Comparison of ENCODE assay signal across 23 cellular contexts in the genomic region with DNA sequence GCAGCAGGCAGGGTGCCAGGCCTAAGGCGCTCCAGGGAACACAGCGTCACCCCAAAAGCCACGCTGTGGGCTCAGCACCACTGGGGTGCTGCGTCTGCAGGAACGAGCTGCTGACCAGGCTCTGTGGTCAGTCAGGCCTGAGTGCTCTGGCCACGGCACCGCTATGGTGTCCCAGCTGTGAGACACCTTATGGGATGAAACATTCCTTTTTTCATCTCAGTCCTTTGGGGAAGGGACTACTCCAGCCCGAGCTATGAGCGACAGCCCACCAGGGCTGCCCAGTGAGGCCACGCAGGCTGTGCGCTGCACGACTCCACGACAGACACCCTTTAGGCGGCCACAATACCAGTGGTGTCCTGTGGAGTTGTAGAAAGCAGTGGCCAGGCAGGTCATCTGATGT. TPM values are rescaled to one million over a fixed set of nuclear protein-coding genes. Genes with fewer than 3 reads are reported as not detected.
A peak's percentile ranks its signal among the peaks of the same experiment; 100 is the strongest.
DNase-seq lines count a peak whose midpoint lies in the region; ATAC-seq, FAIRE-seq and TF ChIP-seq lines count a peak whose summit lies in the region.
"Had no signal": no experiment of that assay in that cellular context is flagged by ENCODE, and none has a peak within 500 bp of the region (broad histone marks: within the 10 kb centered on the region; RNA-seq: fewer than 3 reads in every experiment).

No MANE protein-coding gene starts in this region.

- H3K4me3 Mint-ChIP-seq in natural killer cell treated with Interleukin-12 subunit alpha and Interleukin-12 subunit beta and Interleukin-15 and Interleukin-18, amount 100 ng/mL, for 72 hours = no peak overlapping the region
- no peak overlapping the region for H3K4me3 Mint-ChIP-seq in natural killer cell
- H3K4me3 Mint-ChIP-seq: B cell; CD4-positive, CD25-positive, alpha-beta regulatory T cell; CD8-positive, alpha-beta T cell had no signal

- H3K27me3 Mint-ChIP-seq in natural killer cell treated with Interleukin-12 subunit alpha and Interleukin-12 subunit beta and Interleukin-15 and Interleukin-18, amount 100 ng/mL, for 72 hours = peaks cover under 1 to 4% of the 10 kb centered on the region in 2 donors
- peaks cover 6 to 8% of the 10 kb centered on the region in 2 donors for H3K27me3 Mint-ChIP-seq in natural killer cell (ENCODE audit: low read depth in 2 of 2)
- H3K27me3 Mint-ChIP-seq: CD4-positive, CD25-positive, alpha-beta regulatory T cell had no signal

- peak overlapping the region in 34 of 59 donors; percentile 7 to 71 (median 43) for H3K27ac ChIP-seq in dorsolateral prefrontal cortex
- H3K27ac ChIP-seq: 22Rv1, BLaER1, C4-2B, GM23248 had no signal

- H3K27ac Mint-ChIP-seq in natural killer cell treated with Interleukin-12 subunit alpha and Interleukin-12 subunit beta and Interleukin-15 and Interleukin-18, amount 100 ng/mL, for 72 hours = no peak overlapping the region
- H3K27ac Mint-ChIP-seq in natural killer cell = no peak overlapping the region
- H3K27ac Mint-ChIP-seq: B cell; CD4-positive, CD25-positive, alpha-beta regulatory T cell; CD8-positive, alpha-beta T cell had no signal

- no peak for DNase-seq in natural killer cell treated with Interleukin-12 subunit alpha and Interleukin-12 subunit beta and Interleukin-15 and Interleukin-18, amount 100 ng/mL, for 72 hours (ENCODE audit: low spot score)
- no peak for DNase-seq in natural killer cell
- DNase-seq in dorsolateral prefrontal cortex = no peak
- DNase-seq in urothelium cell line (ENCODE audit: low spot score) = no peak
- DNase-seq in left ventricle myocardium superior = no peak
- no peak for DNase-seq in NCI-H1417 treated with DMSO at 0.1 percent for 48 hours (lab: John Stamatoyannopoulos, UW)
- DNase-seq: Caco-2; CD4-positive, CD25-positive, alpha-beta regulatory T cell; CD8-positive, alpha-beta T cell; DMS153; DND-41; GM23248; H7 had no signal

- H3K4me3 ChIP-seq in dorsolateral prefrontal cortex = peak overlapping the region in 2 of 59 donors; percentile 15 to 37
- H3K4me3 ChIP-seq: BLaER1, GM23248 had no signal

- peaks cover 5% of the 10 kb centered on the region for H3K36me3 Mint-ChIP-seq in natural killer cell treated with Interleukin-12 subunit alpha and Interleukin-12 subunit beta and Interleukin-15 and Interleukin-18, amount 100 ng/mL, for 72 hours
- H3K36me3 Mint-ChIP-seq in natural killer cell = no peaks in the 10 kb centered on the region
- H3K36me3 Mint-ChIP-seq: CD4-positive, CD25-positive, alpha-beta regulatory T cell; CD8-positive, alpha-beta T cell had no signal

- ATAC-seq in natural killer cell treated with Interleukin-12 subunit alpha and Interleukin-12 subunit beta and Interleukin-15 and Interleukin-18, amount 100 ng/mL, for 72 hours = peak; percentile 5 to 27
- ATAC-seq in natural killer cell (no peak), left ventricle myocardium superior (no peak)
- ATAC-seq: CD8-positive, alpha-beta T cell; HCT116 had no signal

- no peak for TF ChIP-seq CTCF in natural killer cell (IDR thresholded peaks at IDR 0.05)
- TF ChIP-seq CTCF in dorsolateral prefrontal cortex (IDR thresholded peaks at IDR 0.05 in 54 of 56, conservative IDR thresholded peaks at IDR 0.05 in 2 of 56; ENCODE audit: low read depth in 1 of 56, partially characterized antibody in 56 of 56) = no peak

- FAIRE-seq in urothelium cell line (lab: Jason Lieb, UNC) = peak; percentile 40
- FAIRE-seq: A204.1, G401.6, GM12892, GM19239, H1 had no signal

- no peaks in the 10 kb centered on the region for H3K9me3 Mint-ChIP-seq in natural killer cell treated with Interleukin-12 subunit alpha and Interleukin-12 subunit beta and Interleukin-15 and Interleukin-18, amount 100 ng/mL, for 72 hours
- no peaks in the 10 kb centered on the region for H3K9me3 Mint-ChIP-seq in natural killer cell

- intact Hi-C loops in natural killer cell (cut with micrococcal nuclease) = no loop called here
- intact Hi-C loops in dorsolateral prefrontal cortex (cut with DNase I) = no loop called here
- intact Hi-C loops in left ventricle myocardium superior (cut with micrococcal nuclease) = no loop called here

- no peaks in the 10 kb centered on the region for H3K27me3 ChIP-seq in dorsolateral prefrontal cortex
- H3K27me3 ChIP-seq: BLaER1 had no signal

- no peaks in the 10 kb centered on the region for H3K4me1 Mint-ChIP-seq in natural killer cell treated with Interleukin-12 subunit alpha and Interleukin-12 subunit beta and Interleukin-15 and Interleukin-18, amount 100 ng/mL, for 72 hours (ENCODE audit: low read depth in 2 of 2)
- no peaks in the 10 kb centered on the region for H3K4me1 Mint-ChIP-seq in natural killer cell
- H3K4me1 Mint-ChIP-seq: B cell; CD4-positive, CD25-positive, alpha-beta regulatory T cell had no signal

RNA-seq across cellular contexts. Expression of gene MGAT5B, which starts 11.1 kb away (rescaled TPM):
- under 1 TPM in 1 of 2 donors, not detected in 1; 0.59 TPM for total RNA-seq in natural killer cell treated with Interleukin-12 subunit alpha and Interleukin-12 subunit beta and Interleukin-15 and Interleukin-18, amount 100 ng/mL, for 72 hours
- total RNA-seq in natural killer cell = not detected
- total RNA-seq in dorsolateral prefrontal cortex = 100 to 1,000 TPM in 84 of 120 experiments, 10 to 100 TPM in 36; 25.5 to 227 (median 115) TPM
- total RNA-seq in left ventricle myocardium superior = not detected
- total RNA-seq: CD4-positive, CD25-positive, alpha-beta regulatory T cell had no signal

Comparison
In these comparisons a context has a peak if more than half of its experiments do, and no peak if none do; other contexts are left out.
1. ATAC-seq: peak in natural killer cell treated with Interleukin-12 subunit alpha and Interleukin-12 subunit beta and Interleukin-15 and Interleukin-18, amount 100 ng/mL, for 72 hours (2 of 2); none in natural killer cell (0 of 3) and left ventricle myocardium superior (single experiment).
2. RNA of gene MGAT5B, which starts 11.1 kb away (total RNA-seq): 25.5 to 227 TPM in dorsolateral prefrontal cortex; 0.59 TPM in natural killer cell treated with Interleukin-12 subunit alpha and Interleukin-12 subunit beta and Interleukin-15 and Interleukin-18, amount 100 ng/mL, for 72 hours, not detected in natural killer cell and not detected in left ventricle myocardium superior (single experiment); every median in the first group is over 10 times any median in the second.